Comparison of ENCODE assay signal across 9 cellular contexts in the genomic region with DNA sequence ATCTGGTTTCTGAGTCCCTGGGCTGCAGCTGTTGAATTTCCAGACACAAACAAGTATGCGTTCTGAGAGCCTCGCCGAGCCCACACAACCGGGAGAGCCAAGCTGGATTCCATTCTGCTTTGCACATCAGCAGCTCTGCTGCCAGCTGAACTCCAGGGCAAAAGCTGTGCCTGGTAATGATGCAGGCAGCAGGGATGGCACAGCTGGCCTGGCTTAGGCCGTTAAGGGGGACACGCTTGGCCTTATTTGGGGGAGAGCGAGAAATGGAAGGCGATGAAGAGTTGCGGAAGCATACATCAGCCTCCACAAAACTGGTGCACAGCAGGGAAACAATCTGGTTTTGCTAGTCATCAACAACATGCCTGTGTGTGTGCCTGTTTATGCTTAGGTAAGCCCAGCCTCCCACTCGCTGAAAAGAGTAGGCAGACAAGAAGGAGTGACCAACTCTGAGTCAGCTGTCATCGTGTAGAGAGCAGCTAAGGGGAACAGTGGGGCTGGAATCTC. TPM values are rescaled to one million over a fixed set of nuclear protein-coding genes. Genes with fewer than 3 reads are reported as not detected.
DNase-seq lines count a peak whose midpoint lies in the region; ATAC-seq and TF ChIP-seq lines count a peak whose summit lies in the region.
"Had no signal": no experiment of that assay in that cellular context is flagged by ENCODE, and none has a peak within 500 bp of the region (broad histone marks: within the 10 kb centered on the region; RNA-seq: fewer than 3 reads in every experiment).

No MANE protein-coding gene starts in this region.

- no peak for TF ChIP-seq POLR2A in heart left ventricle (IDR thresholded peaks at IDR 0.05)

- no peaks in the 10 kb centered on the region for H3K9me3 Mint-ChIP-seq in activated CD4-positive, alpha-beta T cell treated with anti-CD3 and anti-CD28 coated beads, Interleukin-2, amount 10 ng/mL, durations not matched to agents 24 days and 14 days
- H3K9me3 Mint-ChIP-seq: stimulated activated naive CD8-positive, alpha-beta T cell treated with anti-CD3 and anti-CD28 coated beads, Interleukin-15, Interleukin-2, amounts not matched to agents 100 ng/mL and 50 ng/mL, for 24 hours had no signal

- H3K4me3 ChIP-seq in adipocyte (ENCODE audit: low read length) (no peak overlapping the region), heart left ventricle (no peak overlapping the region)

- ATAC-seq in heart left ventricle (peak; percentile 62 to 81 (median 76)), HG03469 (IDR thresholded peaks at IDR 0.05; ENCODE audit: unreplicated experiment) (no peak), HG03175 (IDR thresholded peaks at IDR 0.05; ENCODE audit: unreplicated experiment) (no peak)

- TF ChIP-seq CTCF in heart left ventricle (IDR thresholded peaks at IDR 0.05), result no peak

- peaks cover 34% of the 10 kb centered on the region for H3K4me1 ChIP-seq in adipocyte (ENCODE audit: control insufficient read depth, insufficient read depth, low read length)
- H3K4me1 ChIP-seq in heart left ventricle, result peaks cover 0 to 48% (median 21%) of the 10 kb centered on the region in 12 donors

- 38 to 51% (median 44%) methylated on average over 11 of the region's 11 CpGs for WGBS in heart left ventricle, 4 donors

- H3K36me3 ChIP-seq in adipocyte (ENCODE audit: control insufficient read depth, insufficient read depth, low read length, severe bottlenecking) (no peaks in the 10 kb centered on the region), heart left ventricle (no peaks in the 10 kb centered on the region)

- peak; percentile 86 for DNase-seq in Daoy (ENCODE audit: low read depth)
- DNase-seq in adipocyte (ENCODE audit: low read depth), result peak; percentile 94
- peak; percentile 59 to 83 (median 74) for DNase-seq in heart left ventricle
- peak; percentile 89 for DNase-seq in posterior vena cava (ENCODE audit: low spot score)
- no peak for DNase-seq in KG1 (lab: John Stamatoyannopoulos, UW)
- DNase-seq in activated CD4-positive, alpha-beta T cell treated with anti-CD3 and anti-CD28 coated beads, Interleukin-2, amount 10 ng/mL, durations not matched to agents 24 days and 14 days, result no peak

- H3K27ac ChIP-seq in heart left ventricle, result peak overlapping the region in 11 of 12 donors; percentile 4 to 80 (median 56)

- intact Hi-C loops in heart left ventricle (cut with DNase I), result loop anchor here in 1 of 10 donors (5.0 kb wide), 2 partner anchors 91 to 191 kb away; partner anchors contain the start of gene ZBTB44
- intact Hi-C loops in posterior vena cava (cut with DNase I), result no loop called here
- intact Hi-C loops in activated CD4-positive, alpha-beta T cell treated with anti-CD3 and anti-CD28 coated beads, Interleukin-2, amount 10 ng/mL, durations not matched to agents 24 days and 14 days (cut with micrococcal nuclease), result no loop called here

- H3K9me3 ChIP-seq in adipocyte (ENCODE audit: control insufficient read depth, low read length) (no peaks in the 10 kb centered on the region), heart left ventricle (no peaks in the 10 kb centered on the region)

- no peaks in the 10 kb centered on the region for H3K36me3 Mint-ChIP-seq in activated CD4-positive, alpha-beta T cell treated with anti-CD3 and anti-CD28 coated beads, Interleukin-2, amount 10 ng/mL, durations not matched to agents 24 days and 14 days (ENCODE audit: low read depth)

- peaks cover 19% of the 10 kb centered on the region for H3K4me1 Mint-ChIP-seq in activated CD4-positive, alpha-beta T cell treated with anti-CD3 and anti-CD28 coated beads, Interleukin-2, amount 10 ng/mL, durations not matched to agents 24 days and 14 days

- no peak overlapping the region for H3K9ac ChIP-seq in adipocyte (ENCODE audit: low read length)

- H3K27ac Mint-ChIP-seq in activated CD4-positive, alpha-beta T cell treated with anti-CD3 and anti-CD28 coated beads, Interleukin-2, amount 10 ng/mL, durations not matched to agents 24 days and 14 days, result no peak overlapping the region
- H3K27ac Mint-ChIP-seq: stimulated activated naive CD8-positive, alpha-beta T cell treated with anti-CD3 and anti-CD28 coated beads, Interleukin-15, Interleukin-2, amounts not matched to agents 100 ng/mL and 50 ng/mL, for 24 hours had no signal

- no peak overlapping the region for H3K4me3 Mint-ChIP-seq in activated CD4-positive, alpha-beta T cell treated with anti-CD3 and anti-CD28 coated beads, Interleukin-2, amount 10 ng/mL, durations not matched to agents 24 days and 14 days
- H3K4me3 Mint-ChIP-seq: stimulated activated naive CD8-positive, alpha-beta T cell treated with anti-CD3 and anti-CD28 coated beads, Interleukin-15, Interleukin-2, amounts not matched to agents 100 ng/mL and 50 ng/mL, for 24 hours had no signal

- H3K27me3 ChIP-seq in adipocyte (replicated peaks; ENCODE audit: control insufficient read depth, insufficient read depth, low read length) (no peaks in the 10 kb centered on the region), heart left ventricle (no peaks in the 10 kb centered on the region)

- peaks cover 22% of the 10 kb centered on the region for H3K27me3 Mint-ChIP-seq in activated CD4-positive, alpha-beta T cell treated with anti-CD3 and anti-CD28 coated beads, Interleukin-2, amount 10 ng/mL, durations not matched to agents 24 days and 14 days

RNA-seq across cellular contexts. Expression of gene ADAMTS8, which starts 25.1 kb away (rescaled TPM):
- total RNA-seq in Daoy (2014; rRNA removed; shearing (Covaris generic)), result not detected in 2 replicates
- total RNA-seq in heart left ventricle (1 to 10 TPM in 4 of 9 donors, under 1 TPM in 5; 0.12 to 2.8 (median 0.87) TPM), posterior vena cava (1 to 10 TPM in 1 of 2 donors, under 1 TPM in 1; 0.86 to 3.4 TPM)
- polyA plus RNA-seq in heart left ventricle, result 1 to 10 TPM in 1 of 2 donors, under 1 TPM in 1; 0.30 to 1.7 TPM
- not detected in 2 replicates for total RNA-seq in activated CD4-positive, alpha-beta T cell treated with anti-CD3 and anti-CD28 coated beads, Interleukin-2, amount 10 ng/mL, durations not matched to agents 24 days and 14 days

RNA-seq across cellular contexts. Expression of gene ADAMTS15, which starts 45.1 kb away (rescaled TPM):
- 9.0 and 12.0 TPM in 2 replicates for total RNA-seq in Daoy (2014; rRNA removed; shearing (Covaris generic))
- total RNA-seq in heart left ventricle (10 to 100 TPM in 8 of 9 donors, 1 to 10 TPM in 1; 5.3 to 36.5 (median 16.7) TPM), posterior vena cava (10 to 100 TPM in 1 of 2 donors, 1 to 10 TPM in 1; 6.3 to 20.7 TPM)
- polyA plus RNA-seq in heart left ventricle, result 10 to 100 TPM; 11.4 to 71.0 TPM
- total RNA-seq in activated CD4-positive, alpha-beta T cell treated with anti-CD3 and anti-CD28 coated beads, Interleukin-2, amount 10 ng/mL, durations not matched to agents 24 days and 14 days, result 0.02 TPM in 1 of 2 replicates, not detected in the other

Comparison
In these comparisons a context has a peak if more than half of its experiments do, and no peak if none do; other contexts are left out.
1. DNase-seq: peak in Daoy (single experiment), adipocyte (single experiment), heart left ventricle (5 of 5) and posterior vena cava (single experiment); none in KG1 (single experiment) and activated CD4-positive, alpha-beta T cell treated with anti-CD3 and anti-CD28 coated beads, Interleukin-2, amount 10 ng/mL, durations not matched to agents 24 days and 14 days (single experiment).
2. ATAC-seq: peak in heart left ventricle (4 of 4); none in HG03469 (single experiment) and HG03175 (single experiment).